ENCODE assay signal across 8 cellular contexts in genomic region chr7:72914756-72915525, GRCh38. TPM values are rescaled to one million over a fixed set of nuclear protein-coding genes. Genes with fewer than 3 reads are reported as not detected.
DNase-seq lines count a peak whose midpoint lies in the region; ATAC-seq and TF ChIP-seq lines count a peak whose summit lies in the region.
"Not testable (repeated sequence)": the region's sequence is repeated elsewhere in the genome, so short reads cannot be mapped to it uniquely, and the experiment has no call there.

No MANE protein-coding gene starts in this region.

- H3K36me3 ChIP-seq in endodermal cell (ENCODE audit: control insufficient read depth, insufficient read depth, low read length) = peaks cover 16% of the 10 kb centered on the region
- H3K36me3 ChIP-seq in mucosa of descending colon (ENCODE audit: low read depth) = not testable (repeated sequence)

- peak; percentile 18 for DNase-seq in DMS114 treated with DMSO at 0.1 percent for 48 hours (lab: John Stamatoyannopoulos, UW; ENCODE audit: unreplicated experiment)
- DNase-seq in HUDEP-2 (lab: John Stamatoyannopoulos, UW; ENCODE audit: unreplicated experiment in 76 of 76) = peak in 52 of 76 experiments; percentile 0 to 58 (median 22)
- DNase-seq in OCI-M1 (lab: John Stamatoyannopoulos, UW) = peak; percentile 86
- peak; percentile 47 for DNase-seq in activated T-cell treated with anti-CD3 and anti-CD28 coated beads for 24 hours (ENCODE audit: low read depth)
- peak; percentile 67 for DNase-seq in endodermal cell
- DNase-seq in mucosa of descending colon = peak in 2 of 3 donors; percentile 72 to 86
- DNase-seq in stimulated activated effector memory CD8-positive, alpha-beta T cell treated with anti-CD3 and anti-CD28 coated beads, Interleukin-12 subunit alpha, Interleukin-12 subunit beta, amount 100 ng/mL, for 72 hours (ENCODE audit: low spot score in 2 of 2) = peak in 1 of 2 donors; percentile 73

- not testable (repeated sequence) for H3K9me3 Mint-ChIP-seq in endodermal cell; stimulated activated effector memory CD8-positive, alpha-beta T cell treated with anti-CD3 and anti-CD28 coated beads, Interleukin-12 subunit alpha, Interleukin-12 subunit beta, amount 100 ng/mL, for 72 hours

- not testable (repeated sequence) for H3K4me1 ChIP-seq in endodermal cell (ENCODE audit: control insufficient read depth, insufficient read depth, low read length); mucosa of descending colon (ENCODE audit: low read depth)

- H3K4me3 ChIP-seq in endodermal cell (ENCODE audit: low read length); mucosa of descending colon: not testable (repeated sequence)

- intact Hi-C loops in mucosa of descending colon (cut with DNase I, micrococcal nuclease) = not testable (repeated sequence)

- WGBS in endodermal cell (ENCODE audit: insufficient coverage in 1 of 2, insufficient read length in 1 of 2), 2 experiments = 63 to 75% methylated on average over 5 to 9 of the region's 9 CpGs

- H3K27me3 ChIP-seq in endodermal cell (ENCODE audit: control insufficient read depth, insufficient read depth, low read length, poor library complexity, severe bottlenecking) = not testable (repeated sequence)

- not testable (repeated sequence) for H3K4me1 Mint-ChIP-seq in endodermal cell
- peaks cover 51% of the 10 kb centered on the region for H3K4me1 Mint-ChIP-seq in stimulated activated effector memory CD8-positive, alpha-beta T cell treated with anti-CD3 and anti-CD28 coated beads, Interleukin-12 subunit alpha, Interleukin-12 subunit beta, amount 100 ng/mL, for 72 hours

- H3K9ac ChIP-seq in endodermal cell (ENCODE audit: extremely low read depth, low read length, poor library complexity, severe bottlenecking) = not testable (repeated sequence)

- ATAC-seq in GM21619 (IDR thresholded peaks at IDR 0.05; ENCODE audit: unreplicated experiment) (peak; percentile 79), mucosa of descending colon (peak; percentile 95)
- peak; percentile 73 for ATAC-seq in stimulated activated effector memory CD8-positive, alpha-beta T cell treated with anti-CD3 and anti-CD28 coated beads, Interleukin-12 subunit alpha, Interleukin-12 subunit beta, amount 100 ng/mL, for 72 hours

- H3K9me3 ChIP-seq in endodermal cell (ENCODE audit: control insufficient read depth, low read length); mucosa of descending colon: not testable (repeated sequence)

- H3K27ac ChIP-seq in endodermal cell (ENCODE audit: low read depth, low read length) = not testable (repeated sequence)

- not testable (repeated sequence) for H3K27me3 Mint-ChIP-seq in endodermal cell (ENCODE audit: insufficient read depth)

- peak overlapping the region; percentile 79 for H3K27ac Mint-ChIP-seq in endodermal cell
- peak overlapping the region; percentile 90 for H3K27ac Mint-ChIP-seq in stimulated activated effector memory CD8-positive, alpha-beta T cell treated with anti-CD3 and anti-CD28 coated beads, Interleukin-12 subunit alpha, Interleukin-12 subunit beta, amount 100 ng/mL, for 72 hours

- TF ChIP-seq CTCF in endodermal cell (conservative IDR thresholded peaks at IDR 0.05) (peak; percentile 80), mucosa of descending colon (IDR thresholded peaks at IDR 0.05) (peak; percentile 44)

- H3K4me3 Mint-ChIP-seq in endodermal cell; stimulated activated effector memory CD8-positive, alpha-beta T cell treated with anti-CD3 and anti-CD28 coated beads, Interleukin-12 subunit alpha, Interleukin-12 subunit beta, amount 100 ng/mL, for 72 hours: not testable (repeated sequence)

- H3K36me3 Mint-ChIP-seq in endodermal cell (ENCODE audit: low read depth) = peaks cover 50% of the 10 kb centered on the region
- peaks cover 99% of the 10 kb centered on the region for H3K36me3 Mint-ChIP-seq in stimulated activated effector memory CD8-positive, alpha-beta T cell treated with anti-CD3 and anti-CD28 coated beads, Interleukin-12 subunit alpha, Interleukin-12 subunit beta, amount 100 ng/mL, for 72 hours

RNA-seq across cellular contexts. Expression of gene POM121, which starts 10.0 kb away (rescaled TPM):
- total RNA-seq in endodermal cell (10 to 100 TPM; 51.6 to 56.0 TPM), mucosa of descending colon (10 to 100 TPM; 31.0 to 36.3 (median 31.6) TPM)
- 47.5 TPM for polyA plus RNA-seq in endodermal cell (2013, experiment 1 of 2)
- 43.5 TPM for polyA plus RNA-seq in endodermal cell (2013, experiment 2 of 2)

RNA-seq across cellular contexts. Expression of gene TRIM74, which starts 54.3 kb away (rescaled TPM):
- total RNA-seq in endodermal cell (under 1 TPM in 1 of 2 donors, not detected in 1; 0.55 TPM), mucosa of descending colon (under 1 TPM; 0.43 to 0.95 (median 0.90) TPM)
- 0.32 TPM for polyA plus RNA-seq in endodermal cell (2013, experiment 1 of 2)
- polyA plus RNA-seq in endodermal cell (2013, experiment 2 of 2) = 0.50 TPM
